In the genomic region with DNA sequence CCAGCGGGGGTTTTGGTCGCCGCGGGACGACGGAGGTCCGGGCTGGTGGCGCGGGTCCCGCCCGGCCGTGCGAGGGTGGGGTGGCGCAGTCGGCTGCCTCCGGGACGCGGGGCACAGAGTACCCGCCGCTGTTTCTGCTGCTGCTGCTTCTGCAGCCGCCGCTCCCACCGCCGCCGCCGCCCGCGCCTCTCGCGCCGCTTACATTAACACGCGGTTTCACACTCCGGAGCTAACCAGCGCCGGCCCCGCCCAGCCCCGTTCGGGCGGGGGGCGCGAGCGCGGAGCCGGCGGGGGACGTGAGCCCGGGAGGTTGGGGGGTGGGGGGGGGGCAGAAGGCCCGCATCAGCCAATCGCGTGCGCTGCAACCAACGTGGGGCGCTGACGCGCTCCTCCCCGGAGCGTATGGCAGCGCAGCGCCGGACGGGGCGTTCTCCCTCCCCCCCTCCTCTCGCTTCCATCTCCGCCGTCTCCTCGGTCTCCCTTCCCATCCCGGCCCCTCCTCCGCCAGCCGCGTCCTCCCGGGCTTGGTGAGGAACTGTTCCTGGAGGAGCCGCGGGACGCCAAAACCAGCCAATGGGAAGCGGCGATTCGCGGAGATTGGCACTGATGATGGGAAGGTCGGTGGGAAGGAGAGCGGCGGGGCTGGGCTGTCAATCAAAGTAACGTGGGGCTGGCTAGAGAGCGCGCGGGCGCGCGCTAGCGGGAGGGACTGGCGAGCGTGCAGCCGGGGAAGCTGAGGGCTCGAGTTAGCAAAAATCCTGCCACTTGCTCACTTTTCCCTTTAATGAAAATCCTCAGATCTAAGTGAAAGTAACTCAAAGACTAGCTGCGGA, we compare ENCODE assay signal across 8 cellular contexts. TPM values are rescaled to one million over a fixed set of nuclear protein-coding genes. Genes with fewer than 3 reads are reported as not detected.
DNase-seq lines count a peak whose midpoint lies in the region; ATAC-seq lines count a peak whose summit lies in the region.

A gene (minus strand): TSS at position 205 of the 833 bp plus-strand sequence. CDS start 1,307 bp downstream, outside the sequence.

- H3K4me3 Mint-ChIP-seq in activated CD4-positive, alpha-beta memory T cell treated with anti-CD3 and anti-CD28 coated beads for 36 hours: peak within 1 kb of the TSS; percentile 73

- peaks cover 18% of the 10 kb centered on the region for H3K79me2 ChIP-seq in ACC112 (ENCODE audit: control insufficient read depth, insufficient read depth, low read length, unreplicated experiment)

- no peaks in the 10 kb centered on the region for H3K27me3 ChIP-seq in ACC112 (ENCODE audit: insufficient read depth, low read length)

- H3K4me3 ChIP-seq in ACC112 (ENCODE audit: low read depth, low read length): peak within 1 kb of the TSS; percentile 85

- POLR2A ChIA-PET in activated CD4-positive, alpha-beta memory T cell treated with anti-CD3 and anti-CD28 coated beads for 36 hours (lab: Charles Lee): no interaction called here

- peak within 1 kb of the TSS; percentile 78 for H3K27ac ChIP-seq in ACC112 (ENCODE audit: low read depth, low read length)

- peaks cover 12% of the 10 kb centered on the region for H3K4me1 ChIP-seq in ACC112 (ENCODE audit: control insufficient read depth, insufficient read depth, low read length, unreplicated experiment)

- H3K4me1 Mint-ChIP-seq in activated CD4-positive, alpha-beta memory T cell treated with anti-CD3 and anti-CD28 coated beads for 36 hours (ENCODE audit: low read depth): peaks cover 14% of the 10 kb centered on the region

- H2AFZ ChIP-seq in ACC112 (ENCODE audit: low read length, unreplicated experiment): peak within 1 kb of the TSS; percentile 83

- CTCF ChIA-PET in activated CD4-positive, alpha-beta memory T cell treated with anti-CD3 and anti-CD28 coated beads for 36 hours (lab: Charles Lee): no interaction called here

- ATAC-seq in GM19025 (IDR thresholded peaks at IDR 0.05; ENCODE audit: low read depth, unreplicated experiment): peak; percentile 75
- ATAC-seq in HG03342 (IDR thresholded peaks at IDR 0.05; ENCODE audit: unreplicated experiment): peak; percentile 76
- ATAC-seq in left lobe of liver: peak; percentile 78

- H3K27ac Mint-ChIP-seq in activated CD4-positive, alpha-beta memory T cell treated with anti-CD3 and anti-CD28 coated beads for 36 hours: no peak within 1 kb of the TSS

- intact Hi-C loops in activated CD4-positive, alpha-beta memory T cell treated with anti-CD3 and anti-CD28 coated beads for 36 hours (cut with micrococcal nuclease): loop anchor here (10.0 kb wide), 1 partner anchor 165 kb away; no protein-coding TSS in a partner anchor

- no peaks in the 10 kb centered on the region for H3K36me3 ChIP-seq in ACC112 (ENCODE audit: insufficient read depth, low read length)

- peaks cover 2% of the 10 kb centered on the region for H3K36me3 Mint-ChIP-seq in activated CD4-positive, alpha-beta memory T cell treated with anti-CD3 and anti-CD28 coated beads for 36 hours

- peak; percentile 92 to 97 for DNase-seq in NCI-H446 (lab: John Stamatoyannopoulos, UW)
- peak; percentile 77 for DNase-seq in activated CD4-positive, alpha-beta memory T cell treated with anti-CD3 and anti-CD28 coated beads for 36 hours
- DNase-seq in dermis microvascular lymphatic vessel endothelial cell (ENCODE audit: low read depth in 2 of 2): peak; percentile 98 to 100
- DNase-seq in left lobe of liver (ENCODE audit: low spot score): peak; percentile 100
- DNase-seq in stimulated activated CD4-positive, alpha-beta T cell treated with anti-CD3 and anti-CD28 coated beads, Interleukin-1b, Interleukin-23, amount 100 ng/mL, for 48 hours: peak; percentile 78

- H3K9me3 Mint-ChIP-seq in activated CD4-positive, alpha-beta memory T cell treated with anti-CD3 and anti-CD28 coated beads for 36 hours: no peaks in the 10 kb centered on the region

- peaks cover 20% of the 10 kb centered on the region for H3K27me3 Mint-ChIP-seq in activated CD4-positive, alpha-beta memory T cell treated with anti-CD3 and anti-CD28 coated beads for 36 hours

RNA-seq across cellular contexts. Expression of the gene that starts here (rescaled TPM):
- under 1 TPM; 0.17 to 0.22 TPM for total RNA-seq in activated CD4-positive, alpha-beta memory T cell treated with anti-CD3 and anti-CD28 coated beads for 36 hours
- total RNA-seq in dermis microvascular lymphatic vessel endothelial cell (50.8 and 82.4 TPM in 2 replicates), left lobe of liver (36.6 TPM)

Comparison
In these comparisons a context has a peak if more than half of its experiments do, and no peak if none do; other contexts are left out.
1. Peak in every context shown above with its lines: DNase-seq, ATAC-seq, H3K4me3 ChIP-seq and H3K27ac ChIP-seq.
2. RNA of the gene that starts here (total RNA-seq): 50.8 to 82.4 TPM in dermis microvascular lymphatic vessel endothelial cell and 36.6 TPM in left lobe of liver (single experiment); 0.17 to 0.22 TPM in activated CD4-positive, alpha-beta memory T cell treated with anti-CD3 and anti-CD28 coated beads for 36 hours; every median in the first group is over 10 times any median in the second.
3. Peak in DNase-seq in activated CD4-positive, alpha-beta memory T cell treated with anti-CD3 and anti-CD28 coated beads for 36 hours; RNA of the gene not detected or under 1 TPM.